Comparison of ENCODE assay signal across 8 cellular contexts in genomic region chr17:72602517-72603345, GRCh38.
DNase-seq lines count a peak whose midpoint lies in the region; ATAC-seq and TF ChIP-seq lines count a peak whose summit lies in the region.

No MANE protein-coding gene starts in this region.

- intact Hi-C loops in HCT116 (cut with micrococcal nuclease) = no loop called here

- RAD21 ChIA-PET in HCT116 (lab: Charles Lee; ENCODE audit: low non-redundant PET in 1 of 2, low total read pairs in 2 of 2, uncharacterized antibody in 2 of 2, unreplicated experiment in 2 of 2) = interaction anchor here (0.6 to 1.8 kb wide), 8 partner anchors 10 to 65 kb away, joined by 3 to 8 read pairs (median 3); no protein-coding TSS in a partner anchor

- H3K9me3 ChIP-seq in HCT116 (ENCODE audit: control insufficient read depth in 1 of 2, insufficient read depth in 1 of 2, low read depth in 1 of 2, low read length in 2 of 2) (peaks cover 0 to 8% of the 10 kb centered on the region in 2 experiments; a peak in 1 of 4 replicates), iPS-18a (ENCODE audit: control insufficient read depth, low read depth, low read length) (no peaks in the 10 kb centered on the region)

- H3K4me3 ChIP-seq in AG10803 (ENCODE audit: low read length) = no peak overlapping the region
- peak overlapping the region; percentile 6 to 42 for H3K4me3 ChIP-seq in HCT116 (replicated peaks in 1 of 2; ENCODE audit: low read depth in 1 of 2, low read length in 2 of 2)
- H3K4me3 ChIP-seq in iPS-18a (ENCODE audit: low read length) = peak overlapping the region; percentile 21

- CTCF ChIA-PET in HCT116 (lab: Charles Lee) = interaction anchor here (1.0 to 3.6 kb wide), 6 partner anchors 8 to 114 kb away, joined by 3 to 10 read pairs (median 6); no protein-coding TSS in a partner anchor
- CTCF ChIA-PET in GM10248 (lab: Yijun Ruan, JAX) = interaction anchor here (0.9 to 2.0 kb wide), 7 partner anchors 8 to 123 kb away, joined by 3 to 7 read pairs (median 3); no protein-coding TSS in a partner anchor

- DNase-seq in AG10803 (ENCODE audit: low read depth) (peak; percentile 67), HCT116 (ENCODE audit: low read depth, low spot score) (peak; percentile 72), SHP77 treated with DMSO at 0.1 percent for 48 hours (lab: John Stamatoyannopoulos, UW) (peak; percentile 23), COLO668 (lab: John Stamatoyannopoulos, UW; ENCODE audit: unreplicated experiment) (no peak), GM10248 (ENCODE audit: extremely low spot score) (no peak), HuH-7.5 (ENCODE audit: low spot score) (no peak), 8988T (no peak)

- peak; percentile 83 for ATAC-seq in HCT116

- TF ChIP-seq RAD21 in HCT116 (IDR thresholded peaks at IDR 0.05; ENCODE audit: low read depth) = 0 out of 2 replicates have a peak, but pooled peaks have one; percentile 16

- H3K79me2 ChIP-seq in HCT116 (ENCODE audit: insufficient read depth, low read length) = no peaks in the 10 kb centered on the region

- no peaks in the 10 kb centered on the region for H4K20me1 ChIP-seq in HCT116 (ENCODE audit: insufficient read depth)

- no peaks in the 10 kb centered on the region for H3K9me2 ChIP-seq in HCT116 (ENCODE audit: insufficient read depth)

- H3K36me3 ChIP-seq in HCT116 (ENCODE audit: control insufficient read depth in 1 of 2, insufficient read depth in 2 of 2, low read length in 2 of 2) (no peaks in the 10 kb centered on the region), iPS-18a (ENCODE audit: control insufficient read depth, low read depth, low read length) (no peaks in the 10 kb centered on the region)

- peak; percentile 46 for TF ChIP-seq CTCF in AG10803 (conservative IDR thresholded peaks at IDR 0.05; ENCODE audit: low read length)
- peak in 2 of 3 experiments; percentile 54 to 71; a peak in 4 of 6 replicates for TF ChIP-seq CTCF in HCT116 (IDR thresholded peaks at IDR 0.05 in 2 of 3, conservative IDR thresholded peaks at IDR 0.05 in 1 of 3; ENCODE audit: borderline replicate concordance in 1 of 3, insufficient read depth in 1 of 3, low read depth in 2 of 3, low read length in 2 of 3)
- no peak for TF ChIP-seq CTCF in GM10248 (IDR thresholded peaks at IDR 0.05; ENCODE audit: control extremely low read depth, extremely low read depth, low read depth, missing control alignments)

- peaks cover 29 to 58% of the 10 kb centered on the region in 2 experiments for H3K4me1 ChIP-seq in HCT116 (ENCODE audit: control insufficient read depth in 1 of 2, insufficient read depth in 2 of 2, low read length in 2 of 2)
- H3K4me1 ChIP-seq in iPS-18a (ENCODE audit: control insufficient read depth, low read depth, low read length) = peaks cover 13% of the 10 kb centered on the region

- H3K9ac ChIP-seq in HCT116 (ENCODE audit: low read length) (peak overlapping the region; percentile 54), iPS-18a (ENCODE audit: low read length) (no peak overlapping the region)

- H3K27ac ChIP-seq in HCT116 (ENCODE audit: low read depth, low read length) (peak overlapping the region; percentile 59), iPS-18a (ENCODE audit: low read length) (no peak overlapping the region)

- H3K4me2 ChIP-seq in HCT116 (ENCODE audit: low read length) = peak overlapping the region; percentile 72

- peak overlapping the region; percentile 72 for H2AFZ ChIP-seq in HCT116 (ENCODE audit: low read depth, low read length, poor library complexity, severe bottlenecking)

- H3K27me3 ChIP-seq in HCT116 (ENCODE audit: insufficient read depth, low read length) (no peaks in the 10 kb centered on the region), iPS-18a (ENCODE audit: control insufficient read depth, insufficient read depth, low read length) (no peaks in the 10 kb centered on the region)

- TSS peak; percentile 85 for BruUV-seq in HCT116 (replicated peaks; lab: Mats Ljungman, UMichigan)

- POLR2A ChIA-PET in HCT116 (lab: Charles Lee) = interaction anchor here (0.8 to 4.7 kb wide), 10 partner anchors 8 to 79 kb away, joined by 3 to 77 read pairs (median 5); no protein-coding TSS in a partner anchor
- POLR2A ChIA-PET in GM10248 (lab: Yijun Ruan, JAX) = interaction anchor here (0.8 kb wide), 1 partner anchor 10 kb away, joined by 3 read pairs; no protein-coding TSS in a partner anchor

- TF ChIP-seq POLR2A in HCT116 (IDR thresholded peaks at IDR 0.05; ENCODE audit: borderline replicate concordance, extremely low read depth, insufficient read depth, insufficient read length) = no peak

TF ChIP-seq in HCT116, 20 proteins besides CTCF, POLR2A, EP300 and RAD21:
- TF ChIP-seq FOSL1 (IDR thresholded peaks at IDR 0.05; ENCODE audit: low read depth) (no peak), SP1 (IDR thresholded peaks at IDR 0.05; ENCODE audit: low read depth) (peak; percentile 68), YY1 (IDR thresholded peaks at IDR 0.05; ENCODE audit: extremely low read depth, insufficient replicate concordance, low read depth, low read length) (peak; percentile 57), EZH2phosphoT487 (IDR thresholded peaks at IDR 0.05; ENCODE audit: borderline replicate concordance) (no peak), ZBTB33 (IDR thresholded peaks at IDR 0.05; ENCODE audit: extremely low read depth, insufficient replicate concordance, low read length) (no peak), REST (IDR thresholded peaks at IDR 0.05; ENCODE audit: low read depth) (no peak), MAX (IDR thresholded peaks at IDR 0.05) (peak; percentile 43; the same call in 1 of the 2 replicates), ELF1 (IDR thresholded peaks at IDR 0.05; ENCODE audit: borderline replicate concordance, low read depth) (no peak), ZNF274 (IDR thresholded peaks at IDR 0.05; ENCODE audit: low read depth, low read length) (no peak), JUND (IDR thresholded peaks at IDR 0.05) (0 out of 2 replicates have a peak, but pooled peaks have one; percentile 7), CEBPB (IDR thresholded peaks at IDR 0.05; ENCODE audit: low read depth) (no peak), SIN3A (IDR thresholded peaks at IDR 0.05; ENCODE audit: low read depth) (no peak; the same call in 1 of the 2 replicates), POLR2AphosphoS5 (IDR thresholded peaks at IDR 0.05; ENCODE audit: low read depth, low read length) (peak; percentile 47), EZH2 (IDR thresholded peaks at IDR 0.05) (no peak), ATF3 (IDR thresholded peaks at IDR 0.05) (no peak)

Comparison
In these comparisons a context has a peak if more than half of its experiments do, and no peak if none do; other contexts are left out.
1. DNase-seq: peak in AG10803 (single experiment), HCT116 (single experiment) and SHP77 treated with DMSO at 0.1 percent for 48 hours (single experiment); none in COLO668 (single experiment), GM10248 (single experiment), HuH-7.5 (single experiment) and 8988T (single experiment).